In genomic region chr1:195965475-195965874, GRCh38 we compare ENCODE assay signal across 22 cellular contexts.
"Had no signal": no experiment of that assay in that cellular context is flagged by ENCODE, and none has a peak within 500 bp of the region (broad histone marks: within the 10 kb centered on the region; RNA-seq: fewer than 3 reads in every experiment).

No MANE protein-coding gene starts in this region.

- H3K4me3 ChIP-seq: esophagus squamous epithelium, right atrium auricular region, sigmoid colon, skin epidermis, stomach, thoracic aorta, transverse colon had no signal

- H3K27ac ChIP-seq: right atrium auricular region, sigmoid colon, skin epidermis, stomach, thoracic aorta, transverse colon had no signal

- H3K36me3 Mint-ChIP-seq: immature natural killer cell, mesothelial cell of epicardium, natural killer cell had no signal

- H3K4me3 Mint-ChIP-seq: dendritic cell treated with granulocyte-macrophage colony-stimulating factor and Interleukin-4, amounts not matched to agents 40 ng/mL and 50 ng/mL, for 4 days; effector memory CD8-positive, alpha-beta T cell; immature natural killer cell; mesothelial cell of epicardium; natural killer cell; neural crest cell had no signal

- FAIRE-seq: colon, kidney had no signal

- H3K27me3 ChIP-seq: esophagus squamous epithelium, right atrium auricular region, sigmoid colon, stomach, transverse colon had no signal

- H3K4me1 ChIP-seq: right atrium auricular region, sigmoid colon, stomach, transverse colon had no signal

- DNase-seq: effector memory CD8-positive, alpha-beta T cell; esophagus squamous epithelium; foreskin fibroblast; immature natural killer cell; kidney; left cardiac atrium; natural killer cell; posterior cingulate gyrus; sigmoid colon; stimulated activated CD4-positive, alpha-beta T cell treated with anti-CD3 and anti-CD28 coated beads, Interleukin-2, amount 100 ng/mL, for 24 hours; stimulated activated CD4-positive, alpha-beta T cell treated with anti-CD3 and anti-CD28 coated beads, Interleukin-4, amount 100 ng/mL, for 4 hours; stimulated activated naive CD4-positive, alpha-beta T cell; stomach; substantia nigra; transverse colon had no signal

- H3K27ac Mint-ChIP-seq: dendritic cell treated with granulocyte-macrophage colony-stimulating factor and Interleukin-4, amounts not matched to agents 40 ng/mL and 50 ng/mL, for 4 days; effector memory CD8-positive, alpha-beta T cell; immature natural killer cell; mesothelial cell of epicardium; natural killer cell had no signal

- H3K4me1 Mint-ChIP-seq: immature natural killer cell, natural killer cell, neural crest cell had no signal

- ATAC-seq: effector memory CD8-positive, alpha-beta T cell; left cardiac atrium; natural killer cell had no signal

- H3K36me3 ChIP-seq: esophagus squamous epithelium, right atrium auricular region, sigmoid colon, stomach, thoracic aorta, transverse colon had no signal

- H3K27me3 Mint-ChIP-seq: dendritic cell treated with granulocyte-macrophage colony-stimulating factor and Interleukin-4, amounts not matched to agents 40 ng/mL and 50 ng/mL, for 4 days; effector memory CD8-positive, alpha-beta T cell had no signal

- H3K9me3 Mint-ChIP-seq: dendritic cell treated with granulocyte-macrophage colony-stimulating factor and Interleukin-4, amounts not matched to agents 40 ng/mL and 50 ng/mL, for 4 days; mesothelial cell of epicardium had no signal

- H3K9me3 ChIP-seq: esophagus squamous epithelium, right atrium auricular region, sigmoid colon, stomach, thoracic aorta, transverse colon had no signal
